In the genomic region with DNA sequence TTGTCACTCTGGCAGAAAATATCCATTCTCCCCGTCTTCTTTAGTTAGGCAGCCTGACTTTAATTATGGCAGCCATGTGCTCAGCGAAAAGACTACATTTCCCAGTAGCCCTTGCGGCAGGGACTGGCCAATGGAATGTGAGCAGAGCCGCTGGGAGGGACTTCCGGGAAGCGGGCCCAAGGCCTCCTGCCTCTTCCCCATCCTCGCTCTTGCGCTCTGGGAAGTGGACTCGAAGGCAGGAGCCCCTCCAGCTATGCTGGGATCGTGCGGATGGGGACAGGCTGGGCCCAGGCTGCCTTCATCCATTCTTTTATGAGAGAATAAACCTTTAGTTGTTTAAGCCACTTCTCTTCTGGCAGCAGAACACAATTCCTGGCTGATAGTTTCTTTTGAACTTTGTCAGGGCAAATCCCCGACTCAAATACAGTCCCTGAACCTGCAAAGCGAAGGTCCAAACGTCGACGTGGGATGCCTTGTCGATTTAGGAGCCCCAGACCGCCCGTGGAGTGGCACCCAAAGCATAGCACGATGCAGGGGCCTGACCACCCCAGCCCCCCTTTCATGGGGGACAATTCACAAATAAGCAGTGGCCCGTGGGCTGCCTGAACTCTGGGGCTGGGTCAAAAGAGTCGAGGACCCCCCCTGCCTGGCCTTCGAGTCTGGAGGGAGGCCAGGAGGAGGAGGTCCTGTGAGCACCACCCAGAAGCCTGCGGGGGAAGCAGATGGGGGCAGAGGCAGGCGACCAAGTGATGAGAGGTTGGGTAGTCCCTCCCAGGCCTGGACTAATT, we compare ENCODE assay signal across 8 cellular contexts. TPM values are rescaled to one million over a fixed set of nuclear protein-coding genes. Genes with fewer than 3 reads are reported as not detected.
DNase-seq lines count a peak whose midpoint lies in the region; ATAC-seq and TF ChIP-seq lines count a peak whose summit lies in the region.

No MANE protein-coding gene starts in this region.

- peaks cover 7% of the 10 kb centered on the region for H3K4me1 Mint-ChIP-seq in CD4-positive, alpha-beta T cell (ENCODE audit: low read depth)
- peaks cover 13 to 28% of the 10 kb centered on the region in 2 donors for H3K4me1 Mint-ChIP-seq in effector memory CD8-positive, alpha-beta T cell (ENCODE audit: low read depth in 2 of 2)

- H3K9me3 ChIP-seq in CD4-positive, alpha-beta T cell (ENCODE audit: control insufficient read depth, low read length): no peaks in the 10 kb centered on the region

- DNase-seq in CD4-positive, alpha-beta T cell: peak; percentile 74 to 87 (median 80)
- DNase-seq in HPDE6-E6E7 (ENCODE audit: extremely low spot score): peak; percentile 79
- DNase-seq in NK-92 treated with Interleukin-12 subunit alpha and Interleukin-12 subunit beta, amount 100 ng/mL, for 24 hours (lab: John Stamatoyannopoulos, UW): peak; percentile 45
- peak; percentile 91 for DNase-seq in activated CD8-positive, alpha-beta memory T cell treated with anti-CD3 and anti-CD28 coated beads for 24 hours
- DNase-seq in effector memory CD8-positive, alpha-beta T cell: peak; percentile 78 to 88 (median 80)
- peak; percentile 85 for DNase-seq in middle frontal gyrus (ENCODE audit: extremely low spot score, low spot score)
- peak; percentile 76 for DNase-seq in stimulated activated CD8-positive, alpha-beta memory T cell treated with anti-CD3 and anti-CD28 coated beads, Interleukin-4, amount 100 ng/mL, for 24 hours (ENCODE audit: low read depth)

- no peaks in the 10 kb centered on the region for H3K27me3 ChIP-seq in CD4-positive, alpha-beta T cell (ENCODE audit: control insufficient read depth, insufficient read depth, low read length)

- POLR2A ChIA-PET in CD4-positive, alpha-beta T cell (lab: Charles Lee): no interaction called here

- H3K27ac ChIP-seq in CD4-positive, alpha-beta T cell (ENCODE audit: low read depth, low read length): no peak overlapping the region

- CTCF ChIA-PET in CD4-positive, alpha-beta T cell (lab: Charles Lee): interaction anchor here (1.3 kb wide), 1 partner anchor 13 kb away, joined by 3 read pairs; no protein-coding TSS in a partner anchor

- peak overlapping the region; percentile 47 for H3K27ac Mint-ChIP-seq in CD4-positive, alpha-beta T cell
- H3K27ac Mint-ChIP-seq in effector memory CD8-positive, alpha-beta T cell: peak overlapping the region; percentile 88 to 89

- no peaks in the 10 kb centered on the region for H3K36me3 Mint-ChIP-seq in CD4-positive, alpha-beta T cell (ENCODE audit: low read depth)
- H3K36me3 Mint-ChIP-seq in effector memory CD8-positive, alpha-beta T cell (ENCODE audit: insufficient read depth): peaks cover 4% of the 10 kb centered on the region

- intact Hi-C loops in CD4-positive, alpha-beta T cell (cut with DNase I, micrococcal nuclease): loop anchor here in 1 of 2 experiments (1.0 kb wide), 1 partner anchor 8 kb away; no protein-coding TSS in a partner anchor

- no peak for TF ChIP-seq CTCF in CD4-positive, alpha-beta T cell (IDR thresholded peaks at IDR 0.05)

- no peaks in the 10 kb centered on the region for H3K27me3 Mint-ChIP-seq in CD4-positive, alpha-beta T cell
- no peaks in the 10 kb centered on the region for H3K27me3 Mint-ChIP-seq in effector memory CD8-positive, alpha-beta T cell

- peak; percentile 99 for ATAC-seq in CD4-positive, alpha-beta T cell (ENCODE audit: poor library complexity)
- peak; percentile 79 for ATAC-seq in GM19455 (IDR thresholded peaks at IDR 0.05; ENCODE audit: unreplicated experiment)
- peak; percentile 86 for ATAC-seq in effector memory CD8-positive, alpha-beta T cell (replicated peaks)

- no peaks in the 10 kb centered on the region for H3K9me3 Mint-ChIP-seq in CD4-positive, alpha-beta T cell
- H3K9me3 Mint-ChIP-seq in effector memory CD8-positive, alpha-beta T cell: peaks cover 0 to 1% of the 10 kb centered on the region in 2 donors

- peak overlapping the region; percentile 1 for H3K4me3 Mint-ChIP-seq in CD4-positive, alpha-beta T cell
- peak overlapping the region; percentile 57 for H3K4me3 Mint-ChIP-seq in effector memory CD8-positive, alpha-beta T cell

RNA-seq across cellular contexts. Expression of a gene that starts 15.6 kb away (rescaled TPM):
- under 1 TPM in 1 of 2 experiments, not detected in 1; 0.11 TPM for total RNA-seq in CD4-positive, alpha-beta T cell
